Comparison of ENCODE assay signal across 36 cellular contexts in genomic region chr4:107215222-107215621, GRCh38.
DNase-seq lines count a peak whose midpoint lies in the region; ATAC-seq, FAIRE-seq and TF ChIP-seq lines count a peak whose summit lies in the region.
"Had no signal": no experiment of that assay in that cellular context is flagged by ENCODE, and none has a peak within 500 bp of the region (broad histone marks: within the 10 kb centered on the region; RNA-seq: fewer than 3 reads in every experiment).

No MANE protein-coding gene starts in this region.

- no peak for TF ChIP-seq CTCF in HepG2 (CRISPR knock-in tag; IDR thresholded peaks at IDR 0.05)
- TF ChIP-seq CTCF in right lobe of liver (IDR thresholded peaks at IDR 0.05): no peak
- TF ChIP-seq CTCF in bronchial epithelial cell (IDR thresholded peaks at IDR 0.05; ENCODE audit: insufficient read depth, low read length, severe bottlenecking): no peak

- H3K9me3 ChIP-seq in HepG2 (ENCODE audit: low read length) (no peaks in the 10 kb centered on the region), right lobe of liver (no peaks in the 10 kb centered on the region)
- H3K9me3 ChIP-seq: A549; BE2C; BLaER1; BLaER1 treated with 17β-estradiol and CSF1 and Interleukin-3, amounts not matched to agents 10 nM and 100 nM; Caco-2 had no signal

- FAIRE-seq in HepG2 (lab: Jason Lieb, UNC) (no peak), bronchial epithelial cell (lab: Jason Lieb, UNC) (no peak)
- FAIRE-seq: A204.1, A549, D721Med had no signal

- TF ChIP-seq EP300 in HepG2 (IDR thresholded peaks at IDR 0.05; ENCODE audit: low read depth in 2 of 2, low read length in 2 of 2): peak in 1 of 2 experiments; percentile 69; a peak in 2 of 4 replicates
- peak; percentile 57; the same call in 1 of the 2 replicates for TF ChIP-seq EP300 in HepG2 (CRISPR knock-in tag; IDR thresholded peaks at IDR 0.05; ENCODE audit: borderline replicate concordance)

- TF ChIP-seq RAD21 in HepG2 (CRISPR knock-in tag; IDR thresholded peaks at IDR 0.05): no peak

- no peak overlapping the region for H3K27ac ChIP-seq in HepG2 (ENCODE audit: extremely low read length, insufficient read depth, low read length)
- no peak overlapping the region for H3K27ac ChIP-seq in right lobe of liver
- H3K27ac ChIP-seq: 22Rv1; A549; BLaER1; BLaER1 treated with 17β-estradiol and CSF1 and Interleukin-3, amounts not matched to agents 10 nM and 100 nM; C4-2B had no signal

- H3K4me1 Mint-ChIP-seq in stimulated activated naive CD8-positive, alpha-beta T cell treated with anti-CD3 and anti-CD28 coated beads, Interleukin-15, amount 100 ng/mL, for 72 hours: no peaks in the 10 kb centered on the region
- H3K4me1 Mint-ChIP-seq: B cell; CD14-positive monocyte; CD4-positive, alpha-beta memory T cell; CD4-positive, CD25-positive, alpha-beta regulatory T cell; CD8-positive, alpha-beta memory T cell had no signal

- CTCF ChIA-PET in HepG2 (lab: Yijun Ruan, JAX; ENCODE audit: low intra/inter-chr PET ratio, low total read pairs): no interaction called here

- no peak overlapping the region for H3K27ac Mint-ChIP-seq in stimulated activated naive CD8-positive, alpha-beta T cell treated with anti-CD3 and anti-CD28 coated beads, Interleukin-15, amount 100 ng/mL, for 72 hours
- H3K27ac Mint-ChIP-seq: B cell; CD14-positive monocyte; CD4-positive, alpha-beta memory T cell; CD4-positive, alpha-beta T cell; CD4-positive, CD25-positive, alpha-beta regulatory T cell; CD8-positive, alpha-beta memory T cell; CD8-positive, alpha-beta T cell had no signal

- H3K27me3 Mint-ChIP-seq in stimulated activated naive CD8-positive, alpha-beta T cell treated with anti-CD3 and anti-CD28 coated beads, Interleukin-15, amount 100 ng/mL, for 72 hours: no peaks in the 10 kb centered on the region
- H3K27me3 Mint-ChIP-seq: B cell; CD4-positive, alpha-beta T cell; CD4-positive, CD25-positive, alpha-beta regulatory T cell; CD8-positive, alpha-beta memory T cell had no signal

- in situ Hi-C loops in HepG2 (cut with HindIII; ENCODE audit: extremely low pct_ligation_motif_present, low pct_unique_long_range_greater_than_20kb): no loop called here

- peak; percentile 73 for DNase-seq in HepG2 (ENCODE audit: low spot score)
- no peak for DNase-seq in right lobe of liver
- DNase-seq in DMS53 (lab: John Stamatoyannopoulos, UW): peak; percentile 83
- peak; percentile 82 for DNase-seq in DMS53 treated with DMSO at 0.1 percent for 48 hours (lab: John Stamatoyannopoulos, UW; ENCODE audit: unreplicated experiment)
- DNase-seq in bronchial epithelial cell (ENCODE audit: low read depth): peak; percentile 5
- DNase-seq in HuH-7 (ENCODE audit: low spot score): no peak
- DNase-seq in NCI-H2196 treated with DMSO at 0.1 percent for 48 hours (lab: John Stamatoyannopoulos, UW; ENCODE audit: unreplicated experiment): no peak
- DNase-seq in stimulated activated naive CD8-positive, alpha-beta T cell treated with anti-CD3 and anti-CD28 coated beads, Interleukin-15, amount 100 ng/mL, for 72 hours: no peak
- DNase-seq: 8988T; ACHN; AML-193; BE2C; C1 segment of cervical spinal cord; Caco-2; Calu3; CD4-positive, alpha-beta memory T cell; CD4-positive, alpha-beta T cell; CD4-positive, CD25-positive, alpha-beta regulatory T cell; CD8-positive, alpha-beta memory T cell; CD8-positive, alpha-beta T cell; COR-L47; DMS 273 treated with DMSO at 0.1 percent for 48 hours; DMS153; DMS79; DMS79 treated with DMSO at 0.1 percent for 48 hours; DND-41; EL had no signal

- no peak overlapping the region for H3K9ac ChIP-seq in HepG2 (ENCODE audit: insufficient read depth, low read depth, low read length)
- H3K9ac ChIP-seq: BLaER1; BLaER1 treated with 17β-estradiol and CSF1 and Interleukin-3, amounts not matched to agents 10 nM and 100 nM had no signal

- no TSS peak for BruUV-seq in HepG2 (replicated peaks; lab: Mats Ljungman, UMichigan)

- no peak overlapping the region for H2AFZ ChIP-seq in HepG2 (ENCODE audit: low read length)

- TF ChIP-seq POLR2A in HepG2 (IDR thresholded peaks at IDR 0.05; ENCODE audit: insufficient read depth in 1 of 2, low read depth in 2 of 2, low read length in 2 of 2) (no peak), right lobe of liver (IDR thresholded peaks at IDR 0.05) (no peak)

- peaks cover 39% of the 10 kb centered on the region for H3K4me1 ChIP-seq in HepG2 (ENCODE audit: insufficient read depth, low read length)
- no peaks in the 10 kb centered on the region for H3K4me1 ChIP-seq in right lobe of liver
- H3K4me1 ChIP-seq: A549; BLaER1; BLaER1 treated with 17β-estradiol and CSF1 and Interleukin-3, amounts not matched to agents 10 nM and 100 nM; Caco-2 had no signal

- POLR2A ChIA-PET in HepG2 (lab: Yijun Ruan, JAX): no interaction called here

- no peak overlapping the region for H3K4me3 Mint-ChIP-seq in stimulated activated naive CD8-positive, alpha-beta T cell treated with anti-CD3 and anti-CD28 coated beads, Interleukin-15, amount 100 ng/mL, for 72 hours
- H3K4me3 Mint-ChIP-seq: B cell; CD14-positive monocyte; CD4-positive, alpha-beta memory T cell; CD4-positive, alpha-beta T cell; CD4-positive, CD25-positive, alpha-beta regulatory T cell; CD8-positive, alpha-beta memory T cell; CD8-positive, alpha-beta T cell had no signal

- ATAC-seq in HepG2 (peak; percentile 82), right lobe of liver (no peak)
- no peak for ATAC-seq in stimulated activated naive CD8-positive, alpha-beta T cell treated with anti-CD3 and anti-CD28 coated beads, Interleukin-15, amount 100 ng/mL, for 72 hours
- ATAC-seq: A549; CD8-positive, alpha-beta T cell had no signal

- no peaks in the 10 kb centered on the region for H3K79me2 ChIP-seq in HepG2 (ENCODE audit: insufficient read depth, low read length)

- no peaks in the 10 kb centered on the region for H4K20me1 ChIP-seq in HepG2 (ENCODE audit: insufficient read depth, low read length)
- H4K20me1 ChIP-seq: BLaER1; BLaER1 treated with 17β-estradiol and CSF1 and Interleukin-3, amounts not matched to agents 10 nM and 100 nM had no signal

- 10% methylated on average over 1 of the region's 1 CpG for WGBS in HepG2 (ENCODE audit: low lambda C conversion rate)
- 60% methylated on average over 1 of the region's 1 CpG for WGBS in right lobe of liver (ENCODE audit: insufficient coverage, low coverage, low lambda C conversion rate, missing lambda C conversion rate)

- H3K4me3 ChIP-seq in HepG2 (replicated peaks in 1 of 3; ENCODE audit: insufficient read depth in 1 of 3, low read depth in 2 of 3, low read length in 3 of 3) (no peak overlapping the region), right lobe of liver (no peak overlapping the region), bronchial epithelial cell (ENCODE audit: low read depth, low read length) (no peak overlapping the region)
- H3K4me3 ChIP-seq: A549; BLaER1; BLaER1 treated with 17β-estradiol and CSF1 and Interleukin-3, amounts not matched to agents 10 nM and 100 nM had no signal

- H3K4me2 ChIP-seq in HepG2 (ENCODE audit: low read depth, low read length): no peak overlapping the region
- H3K4me2 ChIP-seq: A549; BLaER1; BLaER1 treated with 17β-estradiol and CSF1 and Interleukin-3, amounts not matched to agents 10 nM and 100 nM had no signal

- H3K36me3 ChIP-seq in HepG2 (replicated peaks in 1 of 2; ENCODE audit: control insufficient read depth in 1 of 2, insufficient read depth in 2 of 2, low read length in 2 of 2) (no peaks in the 10 kb centered on the region), right lobe of liver (no peaks in the 10 kb centered on the region), bronchial epithelial cell (ENCODE audit: control insufficient read depth, insufficient read depth, low read length) (no peaks in the 10 kb centered on the region)
- H3K36me3 ChIP-seq: BE2C; BLaER1; BLaER1 treated with 17β-estradiol and CSF1 and Interleukin-3, amounts not matched to agents 10 nM and 100 nM had no signal

- H3K27me3 ChIP-seq in HepG2 (ENCODE audit: control insufficient read depth in 1 of 2, insufficient read depth in 2 of 2, low read length in 2 of 2) (no peaks in the 10 kb centered on the region; a peak in 1 of 5 replicates), right lobe of liver (no peaks in the 10 kb centered on the region), bronchial epithelial cell (ENCODE audit: control insufficient read depth, insufficient read depth, low read length) (no peaks in the 10 kb centered on the region)
- H3K27me3 ChIP-seq: BE2C; BLaER1; BLaER1 treated with 17β-estradiol and CSF1 and Interleukin-3, amounts not matched to agents 10 nM and 100 nM had no signal

- H3K9me3 Mint-ChIP-seq in stimulated activated naive CD8-positive, alpha-beta T cell treated with anti-CD3 and anti-CD28 coated beads, Interleukin-15, amount 100 ng/mL, for 72 hours: no peaks in the 10 kb centered on the region
- H3K9me3 Mint-ChIP-seq: CD4-positive, alpha-beta T cell; CD8-positive, alpha-beta T cell had no signal

- intact Hi-C loops in HepG2 (cut with micrococcal nuclease; ENCODE audit: unreplicated experiment) (no loop called here), right lobe of liver (cut with DNase I) (no loop called here)

TF ChIP-seq in HepG2, 621 proteins besides CTCF, POLR2A, EP300 and RAD21 (continues in another document):
- peak; percentile 84 for TF ChIP-seq ZNF644 (CRISPR knock-in tag; IDR thresholded peaks at IDR 0.05; ENCODE audit: low read depth)
- no peak for TF ChIP-seq ZNF260 (CRISPR knock-in tag; IDR thresholded peaks at IDR 0.05; ENCODE audit: borderline replicate concordance, low read depth)
- TF ChIP-seq CREM (IDR thresholded peaks at IDR 0.05): peak; percentile 55; the same call in 1 of the 2 replicates
- TF ChIP-seq CREM (CRISPR knock-in tag; IDR thresholded peaks at IDR 0.05): no peak
- peak; percentile 50; the same call in 1 of the 2 replicates for TF ChIP-seq HHEX (CRISPR knock-in tag; IDR thresholded peaks at IDR 0.05)
- 0 out of 2 replicates have a peak, but pooled peaks have one; percentile 20 for TF ChIP-seq HDAC2 (CRISPR knock-in tag; IDR thresholded peaks at IDR 0.05)
- no peak; the same call in 1 of the 2 replicates for TF ChIP-seq DPF2 (CRISPR knock-in tag; IDR thresholded peaks at IDR 0.05; ENCODE audit: borderline replicate concordance, low read depth)
- TF ChIP-seq ZNF724P (CRISPR knock-in tag; IDR thresholded peaks at IDR 0.05; ENCODE audit: borderline replicate concordance): no peak
- no peak for TF ChIP-seq ZNF652 (CRISPR knock-in tag; IDR thresholded peaks at IDR 0.05; ENCODE audit: borderline replicate concordance, low read depth)
- peak; percentile 47; the same call in 1 of the 2 replicates for TF ChIP-seq RARA (CRISPR knock-in tag; IDR thresholded peaks at IDR 0.05)
- no peak for TF ChIP-seq SALL2 (CRISPR knock-in tag; IDR thresholded peaks at IDR 0.05)
- TF ChIP-seq ATF3 (CRISPR knock-in tag; IDR thresholded peaks at IDR 0.05): 0 out of 2 replicates have a peak, but pooled peaks have one; percentile 25
- TF ChIP-seq ZNF761 (CRISPR knock-in tag; conservative IDR thresholded peaks at IDR 0.05): no peak
- no peak for TF ChIP-seq ZNF883 (CRISPR knock-in tag; IDR thresholded peaks at IDR 0.05; ENCODE audit: not compliant biosample characterization)

Comparison
In these comparisons a context has a peak if more than half of its experiments do, and no peak if none do; other contexts are left out.
1. DNase-seq: peak in HepG2 (single experiment), DMS53 (single experiment), DMS53 treated with DMSO at 0.1 percent for 48 hours (single experiment) and bronchial epithelial cell (single experiment); none in right lobe of liver (0 of 3), HuH-7 (single experiment), NCI-H2196 treated with DMSO at 0.1 percent for 48 hours (single experiment) and stimulated activated naive CD8-positive, alpha-beta T cell treated with anti-CD3 and anti-CD28 coated beads, Interleukin-15, amount 100 ng/mL, for 72 hours (0 of 2).